In the genomic region with DNA sequence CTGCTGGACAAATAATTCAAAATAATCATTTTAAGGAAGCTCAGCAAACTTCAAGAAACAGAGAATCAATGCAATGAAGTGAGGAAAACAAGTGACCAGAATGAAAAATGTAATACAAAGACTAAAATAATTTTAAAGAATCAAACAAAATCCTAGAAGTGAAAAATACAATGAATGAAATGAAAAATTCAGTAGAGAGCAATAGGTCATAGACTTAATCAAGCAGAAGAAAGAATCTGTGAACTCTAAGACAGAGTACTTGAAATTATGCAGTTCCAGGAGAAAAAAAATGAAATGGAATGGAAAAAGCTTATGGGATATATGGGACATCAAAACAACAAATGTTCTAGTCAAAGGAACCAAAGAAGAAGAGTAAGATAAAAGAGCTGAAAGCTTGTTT, we compare ENCODE assay signal across 38 cellular contexts. TPM values are rescaled to one million over a fixed set of nuclear protein-coding genes. Genes with fewer than 3 reads are reported as not detected.
"Had no signal": no experiment of that assay in that cellular context is flagged by ENCODE, and none has a peak within 500 bp of the region (broad histone marks: within the 10 kb centered on the region; RNA-seq: fewer than 3 reads in every experiment).

No MANE protein-coding gene starts in this region.

- DNase-seq: Karpas-422, Kasumi-1, MG63, MM.1S, MV-4-11, NCI-H1048, NCI-H1092, NCI-H1092 treated with DMSO at 0.1 percent for 48 hours, NCI-H1105, NCI-H1105 treated with DMSO at 0.1 percent for 48 hours, NCI-H1417, NCI-H1417 treated with DMSO at 0.1 percent for 48 hours, NCI-H1436, NCI-H1436 treated with DMSO at 0.1 percent for 48 hours, NCI-H146, NCI-H1694, NCI-H1694 treated with DMSO at 0.1 percent for 48 hours, NCI-H187, NCI-H187 treated with DMSO at 0.1 percent for 48 hours, NCI-H1930, NCI-H2029, NCI-H2029 treated with DMSO at 0.1 percent for 48 hours, NCI-H2081, NCI-H2081 treated with DMSO at 0.1 percent for 48 hours, NCI-H2107, NCI-H2171, NCI-H2171 treated with DMSO at 0.1 percent for 48 hours, NCI-H2227 treated with DMSO at 0.1 percent for 48 hours, NCI-H226, NCI-H345, NCI-H446, NCI-H446 treated with DMSO at 0.1 percent for 48 hours, NCI-H510A, NCI-H510A treated with DMSO at 0.1 percent for 48 hours had no signal

- H3K4me3 ChIP-seq: MG63 had no signal

- H3K36me3 ChIP-seq: MG63 had no signal

RNA-seq across cellular contexts. Expression of a gene that starts 17.5 kb away (rescaled TPM):
- total RNA-seq: LHCN-M2, M059J, MCF 10A, NCI-H460 had no signal
